Comparison of ENCODE assay signal across 18 cellular contexts in genomic region chr11:61775606-61776554, GRCh38. TPM values are rescaled to one million over a fixed set of nuclear protein-coding genes. Genes with fewer than 3 reads are reported as not detected.
DNase-seq lines count a peak whose midpoint lies in the region; ATAC-seq, FAIRE-seq and TF ChIP-seq lines count a peak whose summit lies in the region.
"Had no signal": no experiment of that assay in that cellular context is flagged by ENCODE, and none has a peak within 500 bp of the region (broad histone marks: within the 10 kb centered on the region; RNA-seq: fewer than 3 reads in every experiment).

No MANE protein-coding gene starts in this region.

- ATAC-seq in right cardiac atrium (no peak), Right ventricle myocardium superior (ENCODE audit: poor library complexity) (no peak), K562 (no peak), naive B cell (ENCODE audit: low read depth in 2 of 2) (no peak), HG03432 (IDR thresholded peaks at IDR 0.05; ENCODE audit: unreplicated experiment) (no peak)

- TF ChIP-seq CTCF in K562 (IDR thresholded peaks at IDR 0.05 in 2 of 3, conservative IDR thresholded peaks at IDR 0.05 in 1 of 3; ENCODE audit: insufficient read depth in 2 of 3, low read depth in 1 of 3, low read length in 3 of 3) (no peak), breast epithelium (IDR thresholded peaks at IDR 0.05) (no peak)

- in situ Hi-C loops in K562 (cut with MboI): no loop called here

- no peak overlapping the region for H2AFZ ChIP-seq in K562 (ENCODE audit: low read depth, low read length)
- H2AFZ ChIP-seq: GM23338 had no signal

- peak in 2 of 3 donors; percentile 18 to 28 for DNase-seq in right cardiac atrium
- DNase-seq in Right ventricle myocardium superior: no peak
- peak in 2 of 4 experiments; percentile 50 to 58 for DNase-seq in K562 (ENCODE audit: extremely low read depth in 1 of 4, low spot score in 3 of 4)
- DNase-seq in naive B cell: no peak
- no peak for DNase-seq in urothelium cell line (ENCODE audit: low spot score)
- no peak for DNase-seq in NCI-H82 (lab: John Stamatoyannopoulos, UW)
- DNase-seq in breast epithelium (ENCODE audit: low spot score in 2 of 2): no peak
- DNase-seq: gastrocnemius medialis, NCI-H1105 treated with DMSO at 0.1 percent for 48 hours, NCI-H2227 treated with DMSO at 0.1 percent for 48 hours had no signal

- H3K27ac ChIP-seq in right cardiac atrium (ENCODE audit: low read length): no peak overlapping the region
- H3K27ac ChIP-seq in K562 (ENCODE audit: extremely low read depth, low read depth, low read length): no peak overlapping the region
- no peak overlapping the region for H3K27ac ChIP-seq in breast epithelium
- H3K27ac ChIP-seq: coronary artery, epithelial cell of prostate, gastrocnemius medialis, SJCRH30 had no signal

- peaks cover 11 to 17% (median 11%) of the 10 kb centered on the region in 3 donors for H3K4me1 Mint-ChIP-seq in naive B cell

- no peak for TF ChIP-seq POLR2A in K562 (conservative IDR thresholded peaks at IDR 0.05)
- TF ChIP-seq POLR2A in breast epithelium (IDR thresholded peaks at IDR 0.05): no peak

- peak overlapping the region in 3 of 6 donors; percentile 34 to 81 (median 56) for H3K27ac Mint-ChIP-seq in naive B cell
- H3K27ac Mint-ChIP-seq: activated CD4-positive, alpha-beta memory T cell treated with anti-CD3 and anti-CD28 coated beads for 36 hours; activated T-cell treated with anti-CD3 and anti-CD28 coated beads, Interleukin-2, amount 50 U/mL, for 72 hours; nephron progenitor cell had no signal

- intact Hi-C loops in right cardiac atrium (cut with DNase I): no loop called here
- intact Hi-C loops in Right ventricle myocardium superior (cut with DNase I): no loop called here
- intact Hi-C loops in K562 (cut with micrococcal nuclease): loop anchor here (1.0 kb wide), 1 partner anchor 27 kb away; no protein-coding TSS in a partner anchor
- intact Hi-C loops in breast epithelium (cut with DNase I; ENCODE audit: low total_unique reads): no loop called here

- H3K27me3 ChIP-seq in right cardiac atrium (ENCODE audit: control insufficient read depth, insufficient read depth) (no peaks in the 10 kb centered on the region), K562 (ENCODE audit: control insufficient read depth in 2 of 2, insufficient read depth in 2 of 2, low read length in 2 of 2) (no peaks in the 10 kb centered on the region), breast epithelium (no peaks in the 10 kb centered on the region)
- H3K27me3 ChIP-seq: gastrocnemius medialis, SJCRH30 had no signal

- no peak for TF ChIP-seq EP300 in K562 (IDR thresholded peaks at IDR 0.05; ENCODE audit: low read length)

- no peak for TF ChIP-seq RAD21 in K562 (CRISPR knock-in tag; conservative IDR thresholded peaks at IDR 0.05 in 1 of 2, IDR thresholded peaks at IDR 0.05 in 1 of 2)

- H3K9me1 ChIP-seq in K562 (ENCODE audit: control insufficient read depth, insufficient read depth, low read length): no peaks in the 10 kb centered on the region

- no peaks in the 10 kb centered on the region for H3K9me3 ChIP-seq in right cardiac atrium (ENCODE audit: control insufficient read depth, low read length)
- H3K9me3 ChIP-seq in K562 (replicated peaks; ENCODE audit: control insufficient read depth, insufficient read depth, low read depth, low read length): no peaks in the 10 kb centered on the region
- H3K9me3 ChIP-seq in breast epithelium: no peaks in the 10 kb centered on the region
- H3K9me3 ChIP-seq: gastrocnemius medialis, SJCRH30 had no signal

- H3K36me3 ChIP-seq in K562 (ENCODE audit: control insufficient read depth, insufficient read depth, low read length) (peaks cover 21% of the 10 kb centered on the region; the same call in 2 of the 3 replicates), breast epithelium (no peaks in the 10 kb centered on the region)
- H3K36me3 ChIP-seq: gastrocnemius medialis, SJCRH30 had no signal

- no peaks in the 10 kb centered on the region for H3K36me3 Mint-ChIP-seq in naive B cell
- H3K36me3 Mint-ChIP-seq: activated CD4-positive, alpha-beta memory T cell treated with anti-CD3 and anti-CD28 coated beads for 36 hours had no signal

- POLR2A ChIA-PET in K562 (lab: Yijun Ruan, JAX): interaction anchor here (0.7 to 1.6 kb wide), 5 partner anchors 9 to 26 kb away, joined by 3 to 4 read pairs (median 3); no protein-coding TSS in a partner anchor

- FAIRE-seq in K562 (lab: Jason Lieb, UNC) (no peak), urothelium cell line (lab: Jason Lieb, UNC) (peak; percentile 44)

- H3K79me2 ChIP-seq in K562 (ENCODE audit: control insufficient read depth, insufficient read depth, low read length): no peaks in the 10 kb centered on the region

- H3K4me3 ChIP-seq in right cardiac atrium (ENCODE audit: low read length): no peak overlapping the region
- no peak overlapping the region for H3K4me3 ChIP-seq in K562
- no peak overlapping the region for H3K4me3 ChIP-seq in breast epithelium
- H3K4me3 ChIP-seq: coronary artery, gastrocnemius medialis, GM23338, SJCRH30 had no signal

- CTCF ChIA-PET in K562 (lab: Yijun Ruan, JAX; ENCODE audit: low intra/inter-chr PET ratio): interaction anchor here (1.4 to 1.8 kb wide), 2 partner anchors 25 to 28 kb away, joined by 3 to 10 read pairs; no protein-coding TSS in a partner anchor

- no peaks in the 10 kb centered on the region for H3K4me1 ChIP-seq in right cardiac atrium (ENCODE audit: control insufficient read depth, insufficient read depth, low read length)
- peaks cover 0 to 59% of the 10 kb centered on the region in 2 experiments; a peak in 2 of 5 replicates for H3K4me1 ChIP-seq in K562 (replicated peaks in 1 of 2; ENCODE audit: control insufficient read depth in 2 of 2, insufficient read depth in 2 of 2, low read length in 2 of 2)
- H3K4me1 ChIP-seq in breast epithelium: no peaks in the 10 kb centered on the region

- 81% methylated on average over 20 of the region's 20 CpGs for WGBS in right cardiac atrium
- WGBS in K562 (ENCODE audit: insufficient coverage, low coverage, missing lambda C conversion rate): 74% methylated on average over 18 of the region's 20 CpGs

- H4K20me1 ChIP-seq in K562 (replicated peaks; ENCODE audit: control insufficient read depth, insufficient read depth, low read length): no peaks in the 10 kb centered on the region

- peak overlapping the region in 5 of 8 donors; percentile 18 to 76 (median 66) for H3K4me3 Mint-ChIP-seq in naive B cell
- H3K4me3 Mint-ChIP-seq: GM23338, nephron progenitor cell had no signal

- H3K9me3 Mint-ChIP-seq in naive B cell: no peaks in the 10 kb centered on the region
- H3K9me3 Mint-ChIP-seq: activated CD4-positive, alpha-beta memory T cell treated with anti-CD3 and anti-CD28 coated beads for 36 hours; activated T-cell treated with anti-CD3 and anti-CD28 coated beads, Interleukin-2, amount 50 U/mL, for 72 hours; nephron progenitor cell had no signal

- peaks cover 0 to 27% (median 14%) of the 10 kb centered on the region in 3 donors for H3K27me3 Mint-ChIP-seq in naive B cell

- H3K9ac ChIP-seq in K562 (ENCODE audit: insufficient read depth in 1 of 2, low read depth in 2 of 2, low read length in 2 of 2): no peak overlapping the region; a peak in 2 of 4 replicates

- H3K4me2 ChIP-seq in K562 (ENCODE audit: insufficient read depth, low read length): no peak overlapping the region

- no TSS peak for BruUV-seq in K562 (replicated peaks; lab: Mats Ljungman, UMichigan)

RNA-seq across cellular contexts. Expression of gene TMEM258, which starts 16.5 kb away (rescaled TPM):
- total RNA-seq in right cardiac atrium: 100 to 1,000 TPM; 107 to 113 (median 111) TPM
- polyA plus RNA-seq in right cardiac atrium: 170 TPM
- total RNA-seq in Right ventricle myocardium superior: 123 TPM
- 88.0 and 142 TPM in 2 replicates for total RNA-seq in K562 (2011; cell fraction: chromatin; rRNA removed; ENCODE audit: low replicate concordance)
- total RNA-seq in K562 (2011; cell fraction: nucleolus; rRNA removed): 195 and 216 TPM in 2 replicates
- total RNA-seq in K562 (2011; cell fraction: nucleoplasm; rRNA removed): 192 and 237 TPM in 2 replicates
- total RNA-seq in K562 (2014; rRNA removed): 97.2 and 153 TPM in 2 replicates
- 227 and 239 TPM in 2 replicates for total RNA-seq in K562 (2014; rRNA removed; fragmentation: Illumina TruSeq; extraction: Trizol)
- total RNA-seq in K562 (2015; rRNA removed; fragmentation: Illumina TruSeq; extraction: Trizol): 221 and 231 TPM in 2 replicates
- 168 and 200 TPM in 2 replicates for total RNA-seq in K562 (2021)
- 630 and 713 TPM in 2 replicates for polyA plus RNA-seq in K562 (2011; rRNA removed)
- 728 and 1,027 TPM in 2 replicates for polyA plus RNA-seq in K562 (2011; cell fraction: cytosol; rRNA removed)
- polyA plus RNA-seq in K562 (2011; cell fraction: nucleus; rRNA removed): 254 and 417 TPM in 2 replicates
- polyA plus RNA-seq in K562 (2012): 426 and 696 TPM in 2 replicates
- 213 and 256 TPM in 2 replicates for polyA plus RNA-seq in K562 (2014; fragmentation: Illumina TruSeq; extraction: Trizol)
- polyA plus RNA-seq in K562 (2014; fragmentation: Nextera tagmentation; extraction: Ambion mirVana): 100 to 1,000 TPM; 794 to 856 TPM
- 199 and 268 TPM in 2 replicates for polyA plus RNA-seq in K562 (2014; rRNA removed)
- polyA minus RNA-seq in K562 (2011; rRNA and poly(A)+ RNA removed): 155 and 167 TPM in 2 replicates
- polyA minus RNA-seq in K562 (2011; cell fraction: cytosol; rRNA and poly(A)+ RNA removed): 111 and 157 TPM in 2 replicates
- 46.0 and 84.9 TPM in 2 replicates for polyA minus RNA-seq in K562 (2011; cell fraction: nucleus; rRNA and poly(A)+ RNA removed)
- polyA plus RNA-seq in naive B cell (ENCODE audit: low read depth in 6 of 6): 100 to 1,000 TPM; 117 to 238 (median 185) TPM
- total RNA-seq in breast epithelium: 10 to 100 TPM; 35.4 to 55.4 (median 35.7) TPM

RNA-seq across cellular contexts. Expression of gene FEN1, which starts 16.8 kb away (rescaled TPM):
- total RNA-seq in right cardiac atrium (1 to 10 TPM; 4.6 to 5.4 (median 5.1) TPM), Right ventricle myocardium superior (6.3 TPM), K562 (2014; rRNA removed) (156 and 172 TPM in 2 replicates), K562 (2014; rRNA removed; fragmentation: Illumina TruSeq; extraction: Trizol) (130 and 137 TPM in 2 replicates), K562 (2015; rRNA removed; fragmentation: Illumina TruSeq; extraction: Trizol) (150 and 154 TPM in 2 replicates), K562 (2021) (140 and 150 TPM in 2 replicates), breast epithelium (1 to 10 TPM; 5.9 to 9.2 (median 8.5) TPM)
- polyA plus RNA-seq in right cardiac atrium (4.6 TPM), K562 (2011; rRNA removed) (91.3 and 124 TPM in 2 replicates), K562 (2014; fragmentation: Illumina TruSeq; extraction: Trizol) (138 and 146 TPM in 2 replicates), K562 (2014; fragmentation: Nextera tagmentation; extraction: Ambion mirVana) (10 to 100 TPM; 58.1 to 86.8 TPM), K562 (2014; rRNA removed) (132 and 136 TPM in 2 replicates), naive B cell (ENCODE audit: low read depth in 6 of 6) (10 to 100 TPM in 5 of 6 donors, 1 to 10 TPM in 1; 8.0 to 23.8 (median 15.3) TPM)
- 27.9 and 42.4 TPM in 2 replicates for total RNA-seq in K562 (2011; cell fraction: chromatin; rRNA removed; ENCODE audit: low replicate concordance)
- 50.0 and 60.9 TPM in 2 replicates for total RNA-seq in K562 (2011; cell fraction: nucleolus; rRNA removed)
- 37.0 and 43.3 TPM in 2 replicates for total RNA-seq in K562 (2011; cell fraction: nucleoplasm; rRNA removed)
- 83.9 and 106 TPM in 2 replicates for polyA plus RNA-seq in K562 (2011; cell fraction: cytosol; rRNA removed)
- polyA plus RNA-seq in K562 (2011; cell fraction: nucleus; rRNA removed): 28.7 and 36.3 TPM in 2 replicates
- polyA plus RNA-seq in K562 (2012): 122 and 124 TPM in 2 replicates
- 77.5 and 111 TPM in 2 replicates for polyA minus RNA-seq in K562 (2011; rRNA and poly(A)+ RNA removed)
- 54.2 and 76.3 TPM in 2 replicates for polyA minus RNA-seq in K562 (2011; cell fraction: cytosol; rRNA and poly(A)+ RNA removed)
- polyA minus RNA-seq in K562 (2011; cell fraction: nucleus; rRNA and poly(A)+ RNA removed): 29.8 and 34.1 TPM in 2 replicates

RNA-seq across cellular contexts. Expression of gene MYRF, which starts 23.4 kb away (rescaled TPM):
- total RNA-seq in right cardiac atrium (1 to 10 TPM in 3 of 4 donors, under 1 TPM in 1; 0.62 to 1.9 (median 1.4) TPM), Right ventricle myocardium superior (0.16 TPM), K562 (2014; rRNA removed) (7.1 and 11.0 TPM in 2 replicates), K562 (2014; rRNA removed; fragmentation: Illumina TruSeq; extraction: Trizol) (2.6 and 3.3 TPM in 2 replicates), K562 (2015; rRNA removed; fragmentation: Illumina TruSeq; extraction: Trizol) (4.0 and 4.1 TPM in 2 replicates), K562 (2021) (21.4 and 25.8 TPM in 2 replicates), breast epithelium (1 to 10 TPM in 1 of 3 donors, under 1 TPM in 2; 0.32 to 6.9 (median 0.66) TPM)
- polyA plus RNA-seq in right cardiac atrium (0.70 TPM), K562 (2011; rRNA removed) (10.4 and 16.6 TPM in 2 replicates), K562 (2014; fragmentation: Illumina TruSeq; extraction: Trizol) (14.7 and 17.8 TPM in 2 replicates), K562 (2014; fragmentation: Nextera tagmentation; extraction: Ambion mirVana) (1 to 10 TPM; 2.3 TPM), K562 (2014; rRNA removed) (15.6 and 17.4 TPM in 2 replicates), naive B cell (ENCODE audit: low read depth in 6 of 6) (under 1 TPM in 5 of 6 donors, not detected in 1; 0.11 to 0.35 (median 0.17) TPM)
- 95.5 and 239 TPM in 2 replicates for total RNA-seq in K562 (2011; cell fraction: chromatin; rRNA removed; ENCODE audit: low replicate concordance)
- 109 and 132 TPM in 2 replicates for total RNA-seq in K562 (2011; cell fraction: nucleolus; rRNA removed)
- total RNA-seq in K562 (2011; cell fraction: nucleoplasm; rRNA removed): 92.2 and 107 TPM in 2 replicates
- polyA plus RNA-seq in K562 (2011; cell fraction: cytosol; rRNA removed): 13.6 and 26.3 TPM in 2 replicates
- polyA plus RNA-seq in K562 (2011; cell fraction: nucleus; rRNA removed): 104 and 152 TPM in 2 replicates
- polyA plus RNA-seq in K562 (2012): 14.8 and 25.8 TPM in 2 replicates
- polyA minus RNA-seq in K562 (2011; rRNA and poly(A)+ RNA removed): 6.8 and 8.5 TPM in 2 replicates
- polyA minus RNA-seq in K562 (2011; cell fraction: cytosol; rRNA and poly(A)+ RNA removed): 22.7 and 23.9 TPM in 2 replicates
- polyA minus RNA-seq in K562 (2011; cell fraction: nucleus; rRNA and poly(A)+ RNA removed): 32.4 and 34.1 TPM in 2 replicates

RNA-seq across cellular contexts. Expression of gene FADS1, which starts 40.9 kb away (rescaled TPM):
- total RNA-seq in right cardiac atrium (10 to 100 TPM; 41.3 to 45.7 (median 43.3) TPM), Right ventricle myocardium superior (21.3 TPM), K562 (2014; rRNA removed) (250 and 292 TPM in 2 replicates), K562 (2014; rRNA removed; fragmentation: Illumina TruSeq; extraction: Trizol) (367 and 390 TPM in 2 replicates), K562 (2015; rRNA removed; fragmentation: Illumina TruSeq; extraction: Trizol) (353 and 364 TPM in 2 replicates), K562 (2021) (378 and 411 TPM in 2 replicates), breast epithelium (100 to 1,000 TPM in 1 of 3 donors, 10 to 100 TPM in 1, 1 to 10 TPM in 1; 8.8 to 112 (median 15.1) TPM)
- polyA plus RNA-seq in right cardiac atrium (27.6 TPM), K562 (2011; rRNA removed) (747 and 864 TPM in 2 replicates), K562 (2014; fragmentation: Illumina TruSeq; extraction: Trizol) (394 and 457 TPM in 2 replicates), K562 (2014; fragmentation: Nextera tagmentation; extraction: Ambion mirVana) (100 to 1,000 TPM; 110 to 174 TPM), K562 (2014; rRNA removed) (295 and 314 TPM in 2 replicates), naive B cell (ENCODE audit: low read depth in 6 of 6) (10 to 100 TPM in 1 of 6 donors, 1 to 10 TPM in 3, under 1 TPM in 1, not detected in 1; 0.79 to 14.0 (median 1.6) TPM)
- 611 and 866 TPM in 2 replicates for total RNA-seq in K562 (2011; cell fraction: chromatin; rRNA removed; ENCODE audit: low replicate concordance)
- 866 and 894 TPM in 2 replicates for total RNA-seq in K562 (2011; cell fraction: nucleolus; rRNA removed)
- total RNA-seq in K562 (2011; cell fraction: nucleoplasm; rRNA removed): 825 and 959 TPM in 2 replicates
- 1,005 and 1,028 TPM in 2 replicates for polyA plus RNA-seq in K562 (2011; cell fraction: cytosol; rRNA removed)
- polyA plus RNA-seq in K562 (2011; cell fraction: nucleus; rRNA removed): 277 and 375 TPM in 2 replicates
- 228 and 290 TPM in 2 replicates for polyA plus RNA-seq in K562 (2012)
- polyA minus RNA-seq in K562 (2011; rRNA and poly(A)+ RNA removed): 571 and 760 TPM in 2 replicates
- polyA minus RNA-seq in K562 (2011; cell fraction: cytosol; rRNA and poly(A)+ RNA removed): 555 and 599 TPM in 2 replicates
- polyA minus RNA-seq in K562 (2011; cell fraction: nucleus; rRNA and poly(A)+ RNA removed): 280 and 292 TPM in 2 replicates

RNA-seq across cellular contexts. Expression of gene FADS2, which starts 52.2 kb away (rescaled TPM):
- total RNA-seq in right cardiac atrium (10 to 100 TPM; 16.4 to 38.1 (median 31.1) TPM), Right ventricle myocardium superior (20.5 TPM), K562 (2014; rRNA removed) (13.2 and 17.7 TPM in 2 replicates), K562 (2014; rRNA removed; fragmentation: Illumina TruSeq; extraction: Trizol) (14.5 and 16.2 TPM in 2 replicates), K562 (2015; rRNA removed; fragmentation: Illumina TruSeq; extraction: Trizol) (11.5 and 12.0 TPM in 2 replicates), K562 (2021) (28.6 and 30.4 TPM in 2 replicates), breast epithelium (10 to 100 TPM in 1 of 3 donors, 1 to 10 TPM in 2; 5.6 to 35.8 (median 7.5) TPM)
- polyA plus RNA-seq in right cardiac atrium (30.6 TPM), K562 (2011; rRNA removed) (42.8 and 57.1 TPM in 2 replicates), K562 (2014; fragmentation: Illumina TruSeq; extraction: Trizol) (33.9 and 39.7 TPM in 2 replicates), K562 (2014; fragmentation: Nextera tagmentation; extraction: Ambion mirVana) (1 to 10 TPM; 2.9 to 5.3 TPM), K562 (2014; rRNA removed) (23.9 and 27.2 TPM in 2 replicates), naive B cell (ENCODE audit: low read depth in 6 of 6) (10 to 100 TPM in 1 of 6 donors, 1 to 10 TPM in 3, under 1 TPM in 1, not detected in 1; 0.92 to 11.5 (median 2.0) TPM)
- total RNA-seq in K562 (2011; cell fraction: chromatin; rRNA removed; ENCODE audit: low replicate concordance): 49.3 and 107 TPM in 2 replicates
- 68.6 and 70.4 TPM in 2 replicates for total RNA-seq in K562 (2011; cell fraction: nucleolus; rRNA removed)
- 66.5 and 86.0 TPM in 2 replicates for total RNA-seq in K562 (2011; cell fraction: nucleoplasm; rRNA removed)
- polyA plus RNA-seq in K562 (2011; cell fraction: cytosol; rRNA removed): 45.6 and 51.9 TPM in 2 replicates
- polyA plus RNA-seq in K562 (2011; cell fraction: nucleus; rRNA removed): 34.1 and 48.4 TPM in 2 replicates
- polyA plus RNA-seq in K562 (2012): 27.8 and 43.6 TPM in 2 replicates
- polyA minus RNA-seq in K562 (2011; rRNA and poly(A)+ RNA removed): 38.9 and 48.8 TPM in 2 replicates
- 21.3 and 32.6 TPM in 2 replicates for polyA minus RNA-seq in K562 (2011; cell fraction: cytosol; rRNA and poly(A)+ RNA removed)
- polyA minus RNA-seq in K562 (2011; cell fraction: nucleus; rRNA and poly(A)+ RNA removed): 10.5 and 15.2 TPM in 2 replicates

Comparison
In these comparisons a context has a peak if more than half of its experiments do, and no peak if none do; other contexts are left out.
1. DNase-seq: peak in right cardiac atrium (2 of 3); none in Right ventricle myocardium superior (single experiment), naive B cell (single experiment), urothelium cell line (single experiment), NCI-H82 (single experiment) and breast epithelium (0 of 2).